ENCODE assay signal across 19 cellular contexts in the genomic region with DNA sequence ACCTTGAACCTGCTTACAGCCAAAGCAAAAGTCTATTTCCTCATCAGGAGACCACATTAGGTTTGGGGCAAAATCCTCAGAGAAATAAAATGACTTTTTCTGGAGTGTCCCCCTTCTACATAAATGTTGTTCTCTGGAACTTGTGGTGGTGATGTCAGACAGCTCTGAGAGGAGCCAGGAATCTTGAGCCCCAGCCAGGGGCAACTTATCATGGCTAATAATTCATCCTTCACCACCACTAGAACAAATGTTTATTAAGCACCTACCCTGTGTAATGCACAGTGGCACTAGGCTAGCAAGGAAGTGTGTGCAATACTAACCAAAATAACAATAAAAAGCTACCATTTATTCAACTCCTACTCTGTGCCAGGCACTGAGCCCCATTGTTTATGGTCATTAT. TPM values are rescaled to one million over a fixed set of nuclear protein-coding genes. Genes with fewer than 3 reads are reported as not detected.
A peak's percentile ranks its signal among the peaks of the same experiment; 100 is the strongest.
DNase-seq lines count a peak whose midpoint lies in the region; ATAC-seq and TF ChIP-seq lines count a peak whose summit lies in the region.
"Had no signal": no experiment of that assay in that cellular context is flagged by ENCODE, and none has a peak within 500 bp of the region (broad histone marks: within the 10 kb centered on the region; RNA-seq: fewer than 3 reads in every experiment).

No MANE protein-coding gene starts in this region.

- H3K27ac ChIP-seq in IMR-90 (ENCODE audit: insufficient read depth, low read length), result no peak overlapping the region
- H3K27ac ChIP-seq in esophagus squamous epithelium, result no peak overlapping the region
- H3K27ac ChIP-seq: A549, C4-2B had no signal

- H2BK15ac ChIP-seq in IMR-90 (ENCODE audit: low read depth, low read length), result peak overlapping the region; percentile 30; the same call in 1 of the 3 replicates

- H3K23ac ChIP-seq in IMR-90 (ENCODE audit: low read depth, low read length), result no peak overlapping the region

- no peak overlapping the region; the same call in 1 of the 2 replicates for H3K4me2 ChIP-seq in IMR-90 (ENCODE audit: low read depth, low read length)
- H3K4me2 ChIP-seq: A549 had no signal

- CTCF ChIA-PET in IMR-90 (lab: Yijun Ruan, JAX), result interaction anchor here (1.4 kb wide), 2 partner anchors 10 to 46 kb away, joined by 3 to 5 read pairs; no protein-coding TSS in a partner anchor

- H3K4me1 ChIP-seq in IMR-90 (ENCODE audit: control insufficient read depth, insufficient read depth, low read length), result peaks cover 7% of the 10 kb centered on the region
- no peaks in the 10 kb centered on the region for H3K4me1 ChIP-seq in esophagus squamous epithelium

- H4K8ac ChIP-seq in IMR-90 (ENCODE audit: low read depth in 2 of 2, low read length in 2 of 2), result no peak overlapping the region; a peak in 1 of 4 replicates

- intact Hi-C loops in IMR-90 (cut with micrococcal nuclease), result no loop called here
- intact Hi-C loops in esophagus squamous epithelium (cut with DNase I), result no loop called here

- POLR2A ChIA-PET in IMR-90 (lab: Charles Lee; ENCODE audit: unreplicated experiment), result no interaction called here

- no peaks in the 10 kb centered on the region for H4K20me1 ChIP-seq in IMR-90 (ENCODE audit: insufficient read depth, low read length)

- H2BK5ac ChIP-seq in IMR-90 (ENCODE audit: low read depth, low read length, poor library complexity, severe bottlenecking), result no peak overlapping the region

- DNase-seq in IMR-90, result no peak
- peak; percentile 60 for DNase-seq in NCI-H226
- DNase-seq in fibroblast of the aortic adventitia (ENCODE audit: low read depth), result peak; percentile 9
- DNase-seq in esophagus squamous epithelium (lab: John Stamatoyannopoulos, UW), result no peak
- no peak for DNase-seq in DMS53 treated with DMSO at 0.1 percent for 48 hours (lab: John Stamatoyannopoulos, UW; ENCODE audit: unreplicated experiment)
- DNase-seq: AML-193; CD4-positive, alpha-beta T cell; DMS153; DMS79 treated with DMSO at 0.1 percent for 48 hours; GF-D8; GOT3; H7; HFFc6 had no signal

- no peak overlapping the region for H3K4me3 ChIP-seq in IMR-90 (ENCODE audit: insufficient read depth, low read depth, low read length)
- no peak overlapping the region for H3K4me3 ChIP-seq in fibroblast of the aortic adventitia (ENCODE audit: low read depth, low read length)
- no peak overlapping the region for H3K4me3 ChIP-seq in esophagus squamous epithelium
- H3K4me3 ChIP-seq: A549 had no signal

- H4K91ac ChIP-seq in IMR-90 (ENCODE audit: insufficient read depth, low read depth, low read length), result no peak overlapping the region

- dilution Hi-C loops in IMR-90 (cut with HindIII; ENCODE audit: low sequenced_read_pairs, unreplicated experiment), result no loop called here

- H3K79me1 ChIP-seq in IMR-90 (ENCODE audit: low read depth in 1 of 2, low read length in 2 of 2), result no peaks in the 10 kb centered on the region

- H3K9me3 ChIP-seq in IMR-90 (ENCODE audit: control insufficient read depth, insufficient read depth, low read length), result 0 out of 2 replicates have a peak, but pooled peaks cover 2% of the 10 kb centered on the region
- no peaks in the 10 kb centered on the region for H3K9me3 ChIP-seq in esophagus squamous epithelium
- H3K9me3 ChIP-seq: A549 had no signal

- H2AK5ac ChIP-seq in IMR-90 (ENCODE audit: low read depth, low read length), result peak overlapping the region; percentile 15; the same call in 1 of the 2 replicates

- H3K9me1 ChIP-seq in IMR-90 (ENCODE audit: insufficient read depth, low read length), result no peaks in the 10 kb centered on the region

- H3K36me3 ChIP-seq in IMR-90 (ENCODE audit: control insufficient read depth, insufficient read depth, low read length) (no peaks in the 10 kb centered on the region), esophagus squamous epithelium (no peaks in the 10 kb centered on the region)

- H2AK9ac ChIP-seq in IMR-90 (replicated peaks; ENCODE audit: low read depth, low read length, poor library complexity), result no peak overlapping the region

- H3K56ac ChIP-seq in IMR-90 (ENCODE audit: extremely low read depth, insufficient read depth, low read length), result no peak overlapping the region

- in situ Hi-C loops in IMR-90 (cut with MboI; ENCODE audit: low sequenced_read_pairs), result no loop called here

- H3K18ac ChIP-seq in IMR-90 (ENCODE audit: low read depth, low read length), result peak overlapping the region; percentile 48; the same call in 1 of the 2 replicates

- no peaks in the 10 kb centered on the region for H3K27me3 ChIP-seq in IMR-90 (ENCODE audit: control insufficient read depth, insufficient read depth, low read length)
- no peaks in the 10 kb centered on the region for H3K27me3 ChIP-seq in esophagus squamous epithelium

- no peak for TF ChIP-seq RAD21 in IMR-90 (IDR thresholded peaks at IDR 0.05; ENCODE audit: low read length)

- no peak overlapping the region for H3K14ac ChIP-seq in IMR-90 (replicated peaks; ENCODE audit: low read depth, low read length)

- no peak overlapping the region for H3K4ac ChIP-seq in IMR-90 (ENCODE audit: low read depth, low read length)

- no peak overlapping the region for H3K9ac ChIP-seq in IMR-90 (ENCODE audit: low read depth, low read length)

- peak overlapping the region; percentile 23; the same call in 1 of the 2 replicates for H4K5ac ChIP-seq in IMR-90 (ENCODE audit: low read depth, low read length)

- no peak overlapping the region for H2AFZ ChIP-seq in IMR-90 (replicated peaks; ENCODE audit: low read length, poor library complexity)

- peak overlapping the region; percentile 50 for H2BK20ac ChIP-seq in IMR-90 (ENCODE audit: low read depth, low read length)

- TF ChIP-seq CTCF in IMR-90 (conservative IDR thresholded peaks at IDR 0.05; ENCODE audit: low read depth, low read length) (no peak), fibroblast of the aortic adventitia (IDR thresholded peaks at IDR 0.05; ENCODE audit: insufficient read depth, low read length) (no peak), esophagus squamous epithelium (IDR thresholded peaks at IDR 0.05) (no peak)

- TF ChIP-seq POLR2A in IMR-90 (IDR thresholded peaks at IDR 0.05; ENCODE audit: low read depth, low read length) (no peak), esophagus squamous epithelium (IDR thresholded peaks at IDR 0.05) (no peak)

- H2BK120ac ChIP-seq in IMR-90 (ENCODE audit: low read depth, low read length), result peak overlapping the region; percentile 77; the same call in 1 of the 2 replicates

- no peak for ATAC-seq in IMR-90 (ENCODE audit: low read depth)
- ATAC-seq in GM18867 (IDR thresholded peaks at IDR 0.05; ENCODE audit: unreplicated experiment), result no peak
- ATAC-seq: A549, HCT116 had no signal

- BruUV-seq in IMR-90 (replicated peaks; lab: Mats Ljungman, UMichigan), result no TSS peak

TF ChIP-seq in IMR-90, 13 proteins besides CTCF, POLR2A, EP300 and RAD21:
- TF ChIP-seq CHD1 (IDR thresholded peaks at IDR 0.05; ENCODE audit: low read depth, low read length), result no peak
- TF ChIP-seq, protein P1, sequence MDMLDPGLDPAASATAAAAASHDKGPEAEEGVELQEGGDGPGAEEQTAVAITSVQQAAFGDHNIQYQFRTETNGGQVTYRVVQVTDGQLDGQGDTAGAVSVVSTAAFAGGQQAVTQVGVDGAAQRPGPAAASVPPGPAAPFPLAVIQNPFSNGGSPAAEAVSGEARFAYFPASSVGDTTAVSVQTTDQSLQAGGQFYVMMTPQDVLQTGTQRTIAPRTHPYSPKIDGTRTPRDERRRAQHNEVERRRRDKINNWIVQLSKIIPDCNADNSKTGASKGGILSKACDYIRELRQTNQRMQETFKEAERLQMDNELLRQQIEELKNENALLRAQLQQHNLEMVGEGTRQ (IDR thresholded peaks at IDR 0.05; ENCODE audit: low read depth, low read length), result no peak
- TF ChIP-seq CEBPB (IDR thresholded peaks at IDR 0.05; ENCODE audit: low read depth, low read length), result no peak
- TF ChIP-seq MAZ (IDR thresholded peaks at IDR 0.05; ENCODE audit: borderline replicate concordance, low read depth, low read length), result no peak
- TF ChIP-seq, protein P2, sequence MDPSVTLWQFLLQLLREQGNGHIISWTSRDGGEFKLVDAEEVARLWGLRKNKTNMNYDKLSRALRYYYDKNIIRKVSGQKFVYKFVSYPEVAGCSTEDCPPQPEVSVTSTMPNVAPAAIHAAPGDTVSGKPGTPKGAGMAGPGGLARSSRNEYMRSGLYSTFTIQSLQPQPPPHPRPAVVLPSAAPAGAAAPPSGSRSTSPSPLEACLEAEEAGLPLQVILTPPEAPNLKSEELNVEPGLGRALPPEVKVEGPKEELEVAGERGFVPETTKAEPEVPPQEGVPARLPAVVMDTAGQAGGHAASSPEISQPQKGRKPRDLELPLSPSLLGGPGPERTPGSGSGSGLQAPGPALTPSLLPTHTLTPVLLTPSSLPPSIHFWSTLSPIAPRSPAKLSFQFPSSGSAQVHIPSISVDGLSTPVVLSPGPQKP (IDR thresholded peaks at IDR 0.05; ENCODE audit: borderline replicate concordance, low read depth, low read length), result no peak
- TF ChIP-seq BHLHE40 (IDR thresholded peaks at IDR 0.05; ENCODE audit: low read depth, low read length), result no peak
- TF ChIP-seq SMC3 (IDR thresholded peaks at IDR 0.05; ENCODE audit: low read depth, low read length), result no peak
- no peak for TF ChIP-seq MXI1 (IDR thresholded peaks at IDR 0.05; ENCODE audit: borderline replicate concordance, low read depth, low read length)
- TF ChIP-seq NFE2L2 (IDR thresholded peaks at IDR 0.05; ENCODE audit: low read depth, low read length), result no peak
- TF ChIP-seq RCOR1 (IDR thresholded peaks at IDR 0.05; ENCODE audit: insufficient replicate concordance, low read length), result no peak
- TF ChIP-seq MAFK (IDR thresholded peaks at IDR 0.05; ENCODE audit: low read depth, low read length), result no peak
- no peak for TF ChIP-seq FOS (IDR thresholded peaks at IDR 0.05; ENCODE audit: low read depth, low read length)

RNA-seq across cellular contexts. Expression of a gene that starts 9.0 kb away (rescaled TPM):
- total RNA-seq in IMR-90 (2012; rRNA removed) (not detected in 2 replicates), fibroblast of the aortic adventitia (ENCODE audit: low replicate concordance) (not detected in 2 replicates), esophagus squamous epithelium (not detected)
- polyA plus RNA-seq in IMR-90 (2012; rRNA removed), result not detected in 2 replicates
- polyA plus RNA-seq in IMR-90 (2012; cell fraction: cytosol; rRNA removed), result not detected in 2 replicates
- not detected in 2 replicates for polyA plus RNA-seq in IMR-90 (2012; cell fraction: nucleus; rRNA removed; ENCODE audit: low replicate concordance)
- total RNA-seq: CD4-positive, alpha-beta T cell; H7; HFFc6 had no signal
- polyA plus RNA-seq: A549, BJ, IgD-negative memory B cell had no signal

Comparison
In these comparisons a context has a peak if more than half of its experiments do, and no peak if none do; other contexts are left out.
1. DNase-seq: peak in NCI-H226 (single experiment) and fibroblast of the aortic adventitia (single experiment); none in IMR-90 (single experiment), esophagus squamous epithelium (single experiment) and DMS53 treated with DMSO at 0.1 percent for 48 hours (single experiment).